12 cellular contexts compared by ENCODE assay signal in genomic region chr11:12434255-12434654, GRCh38. TPM values are rescaled to one million over a fixed set of nuclear protein-coding genes. Genes with fewer than 3 reads are reported as not detected.
DNase-seq lines count a peak whose midpoint lies in the region; ATAC-seq and TF ChIP-seq lines count a peak whose summit lies in the region.
"Had no signal": no experiment of that assay in that cellular context is flagged by ENCODE, and none has a peak within 500 bp of the region (broad histone marks: within the 10 kb centered on the region; RNA-seq: fewer than 3 reads in every experiment).

No MANE protein-coding gene starts in this region.

- no peak for ATAC-seq in CD4-positive, alpha-beta T cell (ENCODE audit: poor library complexity)
- no peak for ATAC-seq in left lobe of liver
- ATAC-seq: right lobe of liver had no signal

- peak overlapping the region in 1 of 2 donors; percentile 5 for H3K9ac ChIP-seq in mucosa of rectum (ENCODE audit: low read depth in 1 of 2, low read length in 2 of 2)

- H3K4me1 ChIP-seq in mucosa of rectum (ENCODE audit: control insufficient read depth in 2 of 2, insufficient read depth in 2 of 2, low read length in 2 of 2): peaks cover 12 to 28% of the 10 kb centered on the region in 2 donors

- intact Hi-C loops in dorsolateral prefrontal cortex (cut with DNase I): no loop called here
- intact Hi-C loops in CD4-positive, alpha-beta T cell (cut with DNase I, micrococcal nuclease): no loop called here

- H3K4me3 Mint-ChIP-seq in CD4-positive, alpha-beta T cell: no peak overlapping the region
- no peak overlapping the region for H3K4me3 Mint-ChIP-seq in activated CD4-positive, alpha-beta T cell treated with anti-CD3 and anti-CD28 coated beads, Interleukin-2, amount 10 ng/mL, durations not matched to agents 7 days and 5 days
- H3K4me3 Mint-ChIP-seq: central memory CD8-positive, alpha-beta T cell had no signal

- no peaks in the 10 kb centered on the region for H3K36me3 Mint-ChIP-seq in CD4-positive, alpha-beta T cell (ENCODE audit: low read depth)
- no peaks in the 10 kb centered on the region for H3K36me3 Mint-ChIP-seq in activated CD4-positive, alpha-beta T cell treated with anti-CD3 and anti-CD28 coated beads, Interleukin-2, amount 10 ng/mL, durations not matched to agents 7 days and 5 days (ENCODE audit: low read depth)

- H3K27ac Mint-ChIP-seq in CD4-positive, alpha-beta T cell: no peak overlapping the region
- H3K27ac Mint-ChIP-seq in activated CD4-positive, alpha-beta T cell treated with anti-CD3 and anti-CD28 coated beads, Interleukin-2, amount 10 ng/mL, durations not matched to agents 7 days and 5 days: no peak overlapping the region

- H3K27me3 ChIP-seq in dorsolateral prefrontal cortex: no peaks in the 10 kb centered on the region
- no peaks in the 10 kb centered on the region for H3K27me3 ChIP-seq in mucosa of rectum (ENCODE audit: control insufficient read depth in 2 of 2, insufficient read depth in 2 of 2, low read length in 2 of 2)
- H3K27me3 ChIP-seq in CD4-positive, alpha-beta T cell (ENCODE audit: control insufficient read depth, insufficient read depth, low read length): no peaks in the 10 kb centered on the region
- H3K27me3 ChIP-seq: right lobe of liver had no signal

- POLR2A ChIA-PET in CD4-positive, alpha-beta T cell (lab: Charles Lee): no interaction called here
- POLR2A ChIA-PET in activated CD4-positive, alpha-beta T cell treated with anti-CD3 and anti-CD28 coated beads, Interleukin-2, amount 10 ng/mL, durations not matched to agents 7 days and 5 days (lab: Charles Lee): no interaction called here

- no peak for TF ChIP-seq CTCF in dorsolateral prefrontal cortex (IDR thresholded peaks at IDR 0.05 in 54 of 56, conservative IDR thresholded peaks at IDR 0.05 in 2 of 56; ENCODE audit: low read depth in 1 of 56, partially characterized antibody in 56 of 56)
- no peak for TF ChIP-seq CTCF in CD4-positive, alpha-beta T cell (IDR thresholded peaks at IDR 0.05)

- H3K27ac ChIP-seq in dorsolateral prefrontal cortex (peak overlapping the region in 48 of 59 donors; percentile 10 to 87 (median 58)), mucosa of rectum (ENCODE audit: low read depth in 2 of 2, low read length in 2 of 2) (peak overlapping the region; percentile 73 to 74), temporal lobe (ENCODE audit: low read depth, low read length) (peak overlapping the region; percentile 22)
- H3K27ac ChIP-seq in CD4-positive, alpha-beta T cell (ENCODE audit: low read depth, low read length): no peak overlapping the region
- H3K27ac ChIP-seq: right lobe of liver, RWPE1 had no signal

- H3K36me3 ChIP-seq in mucosa of rectum (ENCODE audit: control insufficient read depth in 2 of 2, insufficient read depth in 2 of 2, low read length in 2 of 2): no peaks in the 10 kb centered on the region
- H3K36me3 ChIP-seq: right lobe of liver had no signal

- H3K4me1 Mint-ChIP-seq in CD4-positive, alpha-beta T cell (ENCODE audit: low read depth): no peaks in the 10 kb centered on the region
- no peaks in the 10 kb centered on the region for H3K4me1 Mint-ChIP-seq in activated CD4-positive, alpha-beta T cell treated with anti-CD3 and anti-CD28 coated beads, Interleukin-2, amount 10 ng/mL, durations not matched to agents 7 days and 5 days
- H3K4me1 Mint-ChIP-seq: central memory CD8-positive, alpha-beta T cell had no signal

- peak; percentile 34 for DNase-seq in M059J (ENCODE audit: low read depth)
- no peak for DNase-seq in dorsolateral prefrontal cortex
- DNase-seq in CD4-positive, alpha-beta T cell: no peak
- DNase-seq in activated CD4-positive, alpha-beta T cell treated with anti-CD3 and anti-CD28 coated beads, Interleukin-2, amount 10 ng/mL, durations not matched to agents 7 days and 5 days: no peak
- no peak for DNase-seq in NCI-H69 (lab: John Stamatoyannopoulos, UW)
- DNase-seq in left lobe of liver (ENCODE audit: low spot score): no peak
- DNase-seq: C1 segment of cervical spinal cord, right lobe of liver had no signal

- H3K9me3 ChIP-seq in mucosa of rectum (ENCODE audit: control insufficient read depth in 2 of 2, low read length in 2 of 2): no peaks in the 10 kb centered on the region
- no peaks in the 10 kb centered on the region for H3K9me3 ChIP-seq in CD4-positive, alpha-beta T cell (ENCODE audit: control insufficient read depth, low read length)
- H3K9me3 ChIP-seq: right lobe of liver had no signal

- H3K4me3 ChIP-seq in dorsolateral prefrontal cortex: no peak overlapping the region
- H3K4me3 ChIP-seq in mucosa of rectum (ENCODE audit: low read length in 2 of 2): no peak overlapping the region
- H3K4me3 ChIP-seq: right lobe of liver had no signal

- no peaks in the 10 kb centered on the region for H3K27me3 Mint-ChIP-seq in CD4-positive, alpha-beta T cell
- peaks cover 6% of the 10 kb centered on the region for H3K27me3 Mint-ChIP-seq in activated CD4-positive, alpha-beta T cell treated with anti-CD3 and anti-CD28 coated beads, Interleukin-2, amount 10 ng/mL, durations not matched to agents 7 days and 5 days

- CTCF ChIA-PET in CD4-positive, alpha-beta T cell (lab: Charles Lee): no interaction called here
- CTCF ChIA-PET in activated CD4-positive, alpha-beta T cell treated with anti-CD3 and anti-CD28 coated beads, Interleukin-2, amount 10 ng/mL, durations not matched to agents 7 days and 5 days (lab: Charles Lee): no interaction called here

- H3K9me3 Mint-ChIP-seq in CD4-positive, alpha-beta T cell: no peaks in the 10 kb centered on the region
- H3K9me3 Mint-ChIP-seq in activated CD4-positive, alpha-beta T cell treated with anti-CD3 and anti-CD28 coated beads, Interleukin-2, amount 10 ng/mL, durations not matched to agents 7 days and 5 days: no peaks in the 10 kb centered on the region
- H3K9me3 Mint-ChIP-seq: central memory CD8-positive, alpha-beta T cell had no signal

RNA-seq across cellular contexts. Expression of gene PARVA, which starts 56.9 kb away (rescaled TPM):
- 38.5 and 46.4 TPM in 2 replicates for total RNA-seq in M059J (2014; rRNA removed; shearing (Covaris generic))
- total RNA-seq in dorsolateral prefrontal cortex (10 to 100 TPM; 17.1 to 74.0 (median 37.2) TPM), temporal lobe (4.2 TPM), left lobe of liver (22.4 TPM)
- total RNA-seq in CD4-positive, alpha-beta T cell: under 1 TPM; 0.08 to 0.98 TPM
- total RNA-seq in activated CD4-positive, alpha-beta T cell treated with anti-CD3 and anti-CD28 coated beads, Interleukin-2, amount 10 ng/mL, durations not matched to agents 7 days and 5 days: under 1 TPM in 1 of 2 experiments, not detected in 1; 0.22 TPM
